In the genomic region with DNA sequence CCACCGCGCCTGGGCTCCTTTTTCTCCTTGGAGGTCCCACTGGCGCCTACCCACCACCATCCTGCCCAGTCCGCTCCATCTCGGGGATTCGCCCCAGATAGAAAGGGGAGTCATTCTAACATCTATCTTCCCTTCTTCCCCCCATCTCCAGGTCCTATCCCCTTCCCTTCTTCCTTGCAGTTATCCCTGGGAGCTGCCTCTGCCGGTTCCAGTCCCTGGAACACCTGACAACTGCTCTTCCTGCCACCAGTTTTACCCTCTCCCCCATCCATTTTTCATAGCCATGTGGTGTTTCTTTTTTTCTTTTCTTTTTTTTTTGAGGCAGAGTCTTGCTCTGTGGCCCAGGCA, we compare ENCODE assay signal across 1 cellular context.
TF ChIP-seq lines count a peak whose summit lies in the region.

No MANE protein-coding gene starts in this region.

TF ChIP-seq in GM23338, 12 proteins besides CTCF, POLR2A, EP300 and RAD21 (continued from another document):
- TF ChIP-seq, protein P1, sequence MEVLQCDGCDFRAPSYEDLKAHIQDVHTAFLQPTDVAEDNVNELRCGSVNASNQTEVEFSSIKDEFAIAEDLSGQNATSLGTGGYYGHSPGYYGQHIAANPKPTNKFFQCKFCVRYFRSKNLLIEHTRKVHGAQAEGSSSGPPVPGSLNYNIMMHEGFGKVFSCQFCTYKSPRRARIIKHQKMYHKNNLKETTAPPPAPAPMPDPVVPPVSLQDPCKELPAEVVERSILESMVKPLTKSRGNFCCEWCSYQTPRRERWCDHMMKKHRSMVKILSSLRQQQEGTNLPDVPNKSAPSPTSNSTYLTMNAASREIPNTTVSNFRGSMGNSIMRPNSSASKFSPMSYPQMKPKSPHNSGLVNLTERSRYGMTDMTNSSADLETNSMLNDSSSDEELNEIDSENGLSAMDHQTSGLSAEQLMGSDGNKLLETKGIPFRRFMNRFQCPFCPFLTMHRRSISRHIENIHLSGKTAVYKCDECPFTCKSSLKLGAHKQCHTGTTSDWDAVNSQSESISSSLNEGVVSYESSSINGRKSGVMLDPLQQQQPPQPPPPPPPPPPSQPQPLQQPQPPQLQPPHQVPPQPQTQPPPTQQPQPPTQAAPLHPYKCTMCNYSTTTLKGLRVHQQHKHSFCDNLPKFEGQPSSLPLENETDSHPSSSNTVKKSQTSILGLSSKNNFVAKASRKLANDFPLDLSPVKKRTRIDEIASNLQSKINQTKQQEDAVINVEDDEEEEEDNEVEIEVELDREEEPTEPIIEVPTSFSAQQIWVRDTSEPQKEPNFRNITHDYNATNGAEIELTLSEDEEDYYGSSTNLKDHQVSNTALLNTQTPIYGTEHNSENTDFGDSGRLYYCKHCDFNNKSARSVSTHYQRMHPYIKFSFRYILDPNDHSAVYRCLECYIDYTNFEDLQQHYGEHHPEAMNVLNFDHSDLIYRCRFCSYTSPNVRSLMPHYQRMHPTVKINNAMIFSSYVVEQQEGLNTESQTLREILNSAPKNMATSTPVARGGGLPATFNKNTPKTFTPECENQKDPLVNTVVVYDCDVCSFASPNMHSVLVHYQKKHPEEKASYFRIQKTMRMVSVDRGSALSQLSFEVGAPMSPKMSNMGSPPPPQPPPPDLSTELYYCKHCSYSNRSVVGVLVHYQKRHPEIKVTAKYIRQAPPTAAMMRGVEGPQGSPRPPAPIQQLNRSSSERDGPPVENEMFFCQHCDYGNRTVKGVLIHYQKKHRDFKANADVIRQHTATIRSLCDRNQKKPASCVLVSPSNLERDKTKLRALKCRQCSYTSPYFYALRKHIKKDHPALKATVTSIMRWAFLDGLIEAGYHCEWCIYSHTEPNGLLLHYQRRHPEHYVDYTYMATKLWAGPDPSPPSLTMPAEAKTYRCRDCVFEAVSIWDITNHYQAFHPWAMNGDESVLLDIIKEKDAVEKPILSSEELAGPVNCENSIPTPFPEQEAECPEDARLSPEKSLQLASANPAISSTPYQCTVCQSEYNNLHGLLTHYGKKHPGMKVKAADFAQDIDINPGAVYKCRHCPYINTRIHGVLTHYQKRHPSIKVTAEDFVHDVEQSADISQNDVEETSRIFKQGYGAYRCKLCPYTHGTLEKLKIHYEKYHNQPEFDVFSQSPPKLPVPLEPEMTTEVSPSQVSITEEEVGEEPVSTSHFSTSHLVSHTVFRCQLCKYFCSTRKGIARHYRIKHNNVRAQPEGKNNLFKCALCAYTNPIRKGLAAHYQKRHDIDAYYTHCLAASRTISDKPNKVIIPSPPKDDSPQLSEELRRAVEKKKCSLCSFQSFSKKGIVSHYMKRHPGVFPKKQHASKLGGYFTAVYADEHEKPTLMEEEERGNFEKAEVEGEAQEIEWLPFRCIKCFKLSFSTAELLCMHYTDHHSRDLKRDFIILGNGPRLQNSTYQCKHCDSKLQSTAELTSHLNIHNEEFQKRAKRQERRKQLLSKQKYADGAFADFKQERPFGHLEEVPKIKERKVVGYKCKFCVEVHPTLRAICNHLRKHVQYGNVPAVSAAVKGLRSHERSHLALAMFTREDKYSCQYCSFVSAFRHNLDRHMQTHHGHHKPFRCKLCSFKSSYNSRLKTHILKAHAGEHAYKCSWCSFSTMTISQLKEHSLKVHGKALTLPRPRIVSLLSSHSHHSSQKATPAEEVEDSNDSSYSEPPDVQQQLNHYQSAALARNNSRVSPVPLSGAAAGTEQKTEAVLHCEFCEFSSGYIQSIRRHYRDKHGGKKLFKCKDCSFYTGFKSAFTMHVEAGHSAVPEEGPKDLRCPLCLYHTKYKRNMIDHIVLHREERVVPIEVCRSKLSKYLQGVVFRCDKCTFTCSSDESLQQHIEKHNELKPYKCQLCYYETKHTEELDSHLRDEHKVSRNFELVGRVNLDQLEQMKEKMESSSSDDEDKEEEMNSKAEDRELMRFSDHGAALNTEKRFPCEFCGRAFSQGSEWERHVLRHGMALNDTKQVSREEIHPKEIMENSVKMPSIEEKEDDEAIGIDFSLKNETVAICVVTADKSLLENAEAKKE (CRISPR knock-in tag; IDR thresholded peaks at IDR 0.05) = no peak
